Comparison of ENCODE assay signal across 1 cellular context in the genomic region with DNA sequence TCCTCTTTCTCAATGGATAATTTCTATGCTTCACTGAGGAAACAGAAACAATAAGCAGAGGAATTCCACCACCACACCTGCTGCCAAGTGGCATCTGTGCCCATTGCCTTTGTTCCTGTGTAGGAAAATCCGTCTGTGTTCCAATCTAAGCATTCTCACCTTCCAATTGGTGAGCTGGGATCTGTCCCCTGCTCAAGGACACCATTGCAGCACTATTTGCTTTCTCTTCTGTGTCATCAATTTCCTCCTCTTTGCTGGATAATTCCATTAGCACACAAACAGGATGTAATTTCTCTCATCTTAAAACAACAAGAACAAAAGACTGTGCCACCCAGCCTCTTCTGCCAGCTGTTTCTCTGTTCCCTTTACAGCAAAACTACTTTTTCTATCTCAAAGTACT.
TF ChIP-seq lines count a peak whose summit lies in the region.

No MANE protein-coding gene starts in this region.

TF ChIP-seq in HepG2, 621 proteins besides CTCF, POLR2A, EP300 and RAD21 (continued from another document and continues in another):
- TF ChIP-seq, protein P1, sequence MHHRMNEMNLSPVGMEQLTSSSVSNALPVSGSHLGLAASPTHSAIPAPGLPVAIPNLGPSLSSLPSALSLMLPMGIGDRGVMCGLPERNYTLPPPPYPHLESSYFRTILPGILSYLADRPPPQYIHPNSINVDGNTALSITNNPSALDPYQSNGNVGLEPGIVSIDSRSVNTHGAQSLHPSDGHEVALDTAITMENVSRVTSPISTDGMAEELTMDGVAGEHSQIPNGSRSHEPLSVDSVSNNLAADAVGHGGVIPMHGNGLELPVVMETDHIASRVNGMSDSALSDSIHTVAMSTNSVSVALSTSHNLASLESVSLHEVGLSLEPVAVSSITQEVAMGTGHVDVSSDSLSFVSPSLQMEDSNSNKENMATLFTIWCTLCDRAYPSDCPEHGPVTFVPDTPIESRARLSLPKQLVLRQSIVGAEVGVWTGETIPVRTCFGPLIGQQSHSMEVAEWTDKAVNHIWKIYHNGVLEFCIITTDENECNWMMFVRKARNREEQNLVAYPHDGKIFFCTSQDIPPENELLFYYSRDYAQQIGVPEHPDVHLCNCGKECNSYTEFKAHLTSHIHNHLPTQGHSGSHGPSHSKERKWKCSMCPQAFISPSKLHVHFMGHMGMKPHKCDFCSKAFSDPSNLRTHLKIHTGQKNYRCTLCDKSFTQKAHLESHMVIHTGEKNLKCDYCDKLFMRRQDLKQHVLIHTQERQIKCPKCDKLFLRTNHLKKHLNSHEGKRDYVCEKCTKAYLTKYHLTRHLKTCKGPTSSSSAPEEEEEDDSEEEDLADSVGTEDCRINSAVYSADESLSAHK (CRISPR knock-in tag; IDR thresholded peaks at IDR 0.05; ENCODE audit: borderline replicate concordance), result no peak
- TF ChIP-seq, protein P2, sequence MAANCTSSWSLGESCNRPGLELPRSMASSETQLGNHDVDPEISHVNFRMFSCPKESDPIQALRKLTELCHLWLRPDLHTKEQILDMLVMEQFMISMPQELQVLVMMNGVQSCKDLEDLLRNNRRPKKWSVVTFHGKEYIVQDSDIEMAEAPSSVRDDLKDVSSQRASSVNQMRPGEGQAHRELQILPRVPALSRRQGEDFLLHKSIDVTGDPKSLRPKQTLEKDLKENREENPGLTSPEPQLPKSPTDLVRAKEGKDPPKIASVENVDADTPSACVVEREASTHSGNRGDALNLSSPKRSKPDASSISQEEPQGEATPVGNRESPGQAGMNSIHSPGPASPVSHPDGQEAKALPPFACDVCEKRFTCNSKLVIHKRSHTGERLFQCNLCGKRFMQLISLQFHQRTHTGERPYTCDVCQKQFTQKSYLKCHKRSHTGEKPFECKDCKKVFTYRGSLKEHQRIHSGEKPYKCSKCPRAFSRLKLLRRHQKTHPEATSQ (CRISPR knock-in tag; IDR thresholded peaks at IDR 0.05; ENCODE audit: borderline replicate concordance), result no peak
- TF ChIP-seq HOXA5 (CRISPR knock-in tag; IDR thresholded peaks at IDR 0.05) (peak; percentile 56; the same call in 1 of the 2 replicates), FOXP4 (CRISPR knock-in tag; IDR thresholded peaks at IDR 0.05) (peak; percentile 95), KAT8 (CRISPR knock-in tag; IDR thresholded peaks at IDR 0.05) (peak; percentile 32; the same call in 1 of the 2 replicates), ZNF331 (CRISPR knock-in tag; IDR thresholded peaks at IDR 0.05) (0 out of 2 replicates have a peak, but pooled peaks have one; percentile 45), ZNF441 (CRISPR knock-in tag; IDR thresholded peaks at IDR 0.05; ENCODE audit: borderline replicate concordance) (no peak), ZNF775 (CRISPR knock-in tag; IDR thresholded peaks at IDR 0.05; ENCODE audit: borderline replicate concordance) (no peak), ZBTB44 (CRISPR knock-in tag; IDR thresholded peaks at IDR 0.05) (no peak), ZNF234 (CRISPR knock-in tag; conservative IDR thresholded peaks at IDR 0.05) (no peak), THYN1 (CRISPR knock-in tag; IDR thresholded peaks at IDR 0.05; ENCODE audit: borderline replicate concordance, low read depth) (no peak), ZBTB20 (CRISPR knock-in tag; IDR thresholded peaks at IDR 0.05; ENCODE audit: borderline replicate concordance, low read depth) (peak; percentile 46; the same call in 1 of the 2 replicates), FOXO1 (CRISPR knock-in tag; IDR thresholded peaks at IDR 0.05) (peak; percentile 85; the same call in 1 of the 2 replicates), MED1 (CRISPR knock-in tag; IDR thresholded peaks at IDR 0.05) (peak; percentile 90), ARID2 (CRISPR knock-in tag; IDR thresholded peaks at IDR 0.05; ENCODE audit: borderline replicate concordance) (no peak), MYNN (CRISPR knock-in tag; IDR thresholded peaks at IDR 0.05; ENCODE audit: low read depth) (no peak), XRCC5 (optimal IDR thresholded peaks at IDR 0.05; ENCODE audit: low read length) (no peak), NCOR1 (IDR thresholded peaks at IDR 0.05; ENCODE audit: borderline replicate concordance, low read length) (0 out of 2 replicates have a peak, but pooled peaks have one; percentile 28), ZBTB38 (CRISPR knock-in tag; IDR thresholded peaks at IDR 0.05) (no peak), ZBTB46 (CRISPR knock-in tag; IDR thresholded peaks at IDR 0.05; ENCODE audit: borderline replicate concordance) (no peak), FOXK1 (CRISPR knock-in tag; IDR thresholded peaks at IDR 0.05; ENCODE audit: borderline replicate concordance, low read depth) (0 out of 2 replicates have a peak, but pooled peaks have one; percentile 26), MTF2 (CRISPR knock-in tag; IDR thresholded peaks at IDR 0.05; ENCODE audit: borderline replicate concordance) (no peak), HMGXB4 (CRISPR knock-in tag; IDR thresholded peaks at IDR 0.05; ENCODE audit: borderline replicate concordance in 1 of 2, low read depth in 1 of 2) (no peak), SIX4 (CRISPR knock-in tag; IDR thresholded peaks at IDR 0.05) (0 out of 2 replicates have a peak, but pooled peaks have one; percentile 20), RNF2 (conservative IDR thresholded peaks at IDR 0.05; ENCODE audit: low read depth) (no peak), NRL (CRISPR knock-in tag; IDR thresholded peaks at IDR 0.05; ENCODE audit: borderline replicate concordance) (no peak)
- TF ChIP-seq, protein P3, sequence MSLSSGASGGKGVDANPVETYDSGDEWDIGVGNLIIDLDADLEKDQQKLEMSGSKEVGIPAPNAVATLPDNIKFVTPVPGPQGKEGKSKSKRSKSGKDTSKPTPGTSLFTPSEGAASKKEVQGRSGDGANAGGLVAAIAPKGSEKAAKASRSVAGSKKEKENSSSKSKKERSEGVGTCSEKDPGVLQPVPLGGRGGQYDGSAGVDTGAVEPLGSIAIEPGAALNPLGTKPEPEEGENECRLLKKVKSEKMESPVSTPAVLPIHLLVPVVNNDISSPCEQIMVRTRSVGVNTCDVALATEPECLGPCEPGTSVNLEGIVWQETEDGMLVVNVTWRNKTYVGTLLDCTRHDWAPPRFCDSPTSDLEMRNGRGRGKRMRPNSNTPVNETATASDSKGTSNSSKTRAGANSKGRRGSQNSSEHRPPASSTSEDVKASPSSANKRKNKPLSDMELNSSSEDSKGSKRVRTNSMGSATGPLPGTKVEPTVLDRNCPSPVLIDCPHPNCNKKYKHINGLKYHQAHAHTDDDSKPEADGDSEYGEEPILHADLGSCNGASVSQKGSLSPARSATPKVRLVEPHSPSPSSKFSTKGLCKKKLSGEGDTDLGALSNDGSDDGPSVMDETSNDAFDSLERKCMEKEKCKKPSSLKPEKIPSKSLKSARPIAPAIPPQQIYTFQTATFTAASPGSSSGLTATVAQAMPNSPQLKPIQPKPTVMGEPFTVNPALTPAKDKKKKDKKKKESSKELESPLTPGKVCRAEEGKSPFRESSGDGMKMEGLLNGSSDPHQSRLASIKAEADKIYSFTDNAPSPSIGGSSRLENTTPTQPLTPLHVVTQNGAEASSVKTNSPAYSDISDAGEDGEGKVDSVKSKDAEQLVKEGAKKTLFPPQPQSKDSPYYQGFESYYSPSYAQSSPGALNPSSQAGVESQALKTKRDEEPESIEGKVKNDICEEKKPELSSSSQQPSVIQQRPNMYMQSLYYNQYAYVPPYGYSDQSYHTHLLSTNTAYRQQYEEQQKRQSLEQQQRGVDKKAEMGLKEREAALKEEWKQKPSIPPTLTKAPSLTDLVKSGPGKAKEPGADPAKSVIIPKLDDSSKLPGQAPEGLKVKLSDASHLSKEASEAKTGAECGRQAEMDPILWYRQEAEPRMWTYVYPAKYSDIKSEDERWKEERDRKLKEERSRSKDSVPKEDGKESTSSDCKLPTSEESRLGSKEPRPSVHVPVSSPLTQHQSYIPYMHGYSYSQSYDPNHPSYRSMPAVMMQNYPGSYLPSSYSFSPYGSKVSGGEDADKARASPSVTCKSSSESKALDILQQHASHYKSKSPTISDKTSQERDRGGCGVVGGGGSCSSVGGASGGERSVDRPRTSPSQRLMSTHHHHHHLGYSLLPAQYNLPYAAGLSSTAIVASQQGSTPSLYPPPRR (CRISPR knock-in tag; IDR thresholded peaks at IDR 0.05; ENCODE audit: borderline replicate concordance), result no peak; the same call in 1 of the 2 replicates
- TF ChIP-seq, protein P4, sequence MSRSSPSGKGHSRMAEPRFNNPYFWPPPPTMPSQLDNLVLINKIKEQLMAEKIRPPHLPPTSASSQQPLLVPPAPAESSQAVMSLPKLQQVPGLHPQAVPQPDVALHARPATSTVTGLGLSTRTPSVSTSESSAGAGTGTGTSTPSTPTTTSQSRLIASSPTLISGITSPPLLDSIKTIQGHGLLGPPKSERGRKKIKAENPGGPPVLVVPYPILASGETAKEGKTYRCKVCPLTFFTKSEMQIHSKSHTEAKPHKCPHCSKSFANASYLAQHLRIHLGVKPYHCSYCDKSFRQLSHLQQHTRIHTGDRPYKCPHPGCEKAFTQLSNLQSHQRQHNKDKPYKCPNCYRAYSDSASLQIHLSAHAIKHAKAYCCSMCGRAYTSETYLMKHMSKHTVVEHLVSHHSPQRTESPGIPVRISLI (CRISPR knock-in tag; IDR thresholded peaks at IDR 0.05; ENCODE audit: borderline replicate concordance), result no peak
- TF ChIP-seq, protein P5, sequence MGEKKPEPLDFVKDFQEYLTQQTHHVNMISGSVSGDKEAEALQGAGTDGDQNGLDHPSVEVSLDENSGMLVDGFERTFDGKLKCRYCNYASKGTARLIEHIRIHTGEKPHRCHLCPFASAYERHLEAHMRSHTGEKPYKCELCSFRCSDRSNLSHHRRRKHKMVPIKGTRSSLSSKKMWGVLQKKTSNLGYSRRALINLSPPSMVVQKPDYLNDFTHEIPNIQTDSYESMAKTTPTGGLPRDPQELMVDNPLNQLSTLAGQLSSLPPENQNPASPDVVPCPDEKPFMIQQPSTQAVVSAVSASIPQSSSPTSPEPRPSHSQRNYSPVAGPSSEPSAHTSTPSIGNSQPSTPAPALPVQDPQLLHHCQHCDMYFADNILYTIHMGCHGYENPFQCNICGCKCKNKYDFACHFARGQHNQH (CRISPR knock-in tag; IDR thresholded peaks at IDR 0.05), result peak; percentile 48
- TF ChIP-seq, protein P6, sequence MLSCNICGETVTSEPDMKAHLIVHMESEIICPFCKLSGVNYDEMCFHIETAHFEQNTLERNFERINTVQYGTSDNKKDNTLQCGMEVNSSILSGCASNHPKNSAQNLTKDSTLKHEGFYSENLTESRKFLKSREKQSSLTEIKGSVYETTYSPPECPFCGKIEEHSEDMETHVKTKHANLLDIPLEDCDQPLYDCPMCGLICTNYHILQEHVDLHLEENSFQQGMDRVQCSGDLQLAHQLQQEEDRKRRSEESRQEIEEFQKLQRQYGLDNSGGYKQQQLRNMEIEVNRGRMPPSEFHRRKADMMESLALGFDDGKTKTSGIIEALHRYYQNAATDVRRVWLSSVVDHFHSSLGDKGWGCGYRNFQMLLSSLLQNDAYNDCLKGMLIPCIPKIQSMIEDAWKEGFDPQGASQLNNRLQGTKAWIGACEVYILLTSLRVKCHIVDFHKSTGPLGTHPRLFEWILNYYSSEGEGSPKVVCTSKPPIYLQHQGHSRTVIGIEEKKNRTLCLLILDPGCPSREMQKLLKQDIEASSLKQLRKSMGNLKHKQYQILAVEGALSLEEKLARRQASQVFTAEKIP (CRISPR knock-in tag; IDR thresholded peaks at IDR 0.05; ENCODE audit: borderline replicate concordance), result no peak
- TF ChIP-seq, protein P7, sequence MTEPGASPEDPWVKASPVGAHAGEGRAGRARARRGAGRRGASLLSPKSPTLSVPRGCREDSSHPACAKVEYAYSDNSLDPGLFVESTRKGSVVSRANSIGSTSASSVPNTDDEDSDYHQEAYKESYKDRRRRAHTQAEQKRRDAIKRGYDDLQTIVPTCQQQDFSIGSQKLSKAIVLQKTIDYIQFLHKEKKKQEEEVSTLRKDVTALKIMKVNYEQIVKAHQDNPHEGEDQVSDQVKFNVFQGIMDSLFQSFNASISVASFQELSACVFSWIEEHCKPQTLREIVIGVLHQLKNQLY (CRISPR knock-in tag; IDR thresholded peaks at IDR 0.05), result 0 out of 2 replicates have a peak, but pooled peaks have one; percentile 68
